In the genomic region with DNA sequence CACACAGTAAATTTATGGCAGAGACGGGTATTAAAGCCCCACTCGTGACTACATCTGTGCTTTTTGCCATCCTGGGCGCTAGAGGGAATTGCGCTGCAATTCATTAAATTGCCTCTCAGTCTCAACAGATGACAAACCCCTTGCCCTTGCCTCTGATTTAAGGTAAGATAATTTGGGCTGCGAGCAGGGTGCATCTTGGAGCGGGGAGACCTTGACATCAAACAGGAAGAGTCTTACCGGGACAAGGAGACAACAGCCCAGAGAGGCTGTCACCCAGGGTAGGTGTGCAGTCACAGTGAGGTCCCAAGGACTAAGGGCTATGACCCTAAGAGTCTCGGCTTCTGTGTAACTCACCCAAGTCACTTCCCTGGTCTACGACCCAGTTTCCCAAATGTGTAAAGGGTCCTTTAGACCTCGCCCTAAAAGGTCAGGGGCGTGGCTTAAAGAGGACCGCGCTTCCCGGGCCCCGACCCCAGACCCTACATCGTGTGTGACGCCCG, we compare ENCODE assay signal across 8 cellular contexts. TPM values are rescaled to one million over a fixed set of nuclear protein-coding genes. Genes with fewer than 3 reads are reported as not detected.
DNase-seq lines count a peak whose midpoint lies in the region; FAIRE-seq lines count a peak whose summit lies in the region.

No MANE protein-coding gene starts in this region.

- DNase-seq in GM03348 (ENCODE audit: low spot score) = peak; percentile 46
- peak; percentile 74 for DNase-seq in GM23248
- DNase-seq in NT2/D1 (ENCODE audit: low read depth, low spot score) = no peak
- DNase-seq in glomerular visceral epithelial cell (ENCODE audit: extremely low spot score) = no peak
- no peak for DNase-seq in mesenteric fat pad (ENCODE audit: low spot score)
- DNase-seq in CD1c-positive myeloid dendritic cell (ENCODE audit: extremely low spot score) = no peak

- H3K79me2 ChIP-seq in GM23248 (ENCODE audit: insufficient read depth) = peaks cover 20% of the 10 kb centered on the region

- FAIRE-seq in colon (lab: Jason Lieb, UNC) = peak; percentile 45

- H3K9me2 ChIP-seq in GM23248 (ENCODE audit: insufficient read depth) = no peaks in the 10 kb centered on the region

- H3K27me3 ChIP-seq in GM23248 (replicated peaks; ENCODE audit: insufficient read depth) = no peaks in the 10 kb centered on the region
- no peaks in the 10 kb centered on the region for H3K27me3 ChIP-seq in NT2/D1 (ENCODE audit: insufficient read depth, insufficient read length)

- peak overlapping the region; percentile 87 for H3K4me2 ChIP-seq in GM23248 (ENCODE audit: unreplicated experiment)

- peak overlapping the region; percentile 67 for H2AFZ ChIP-seq in GM23248

- WGBS in GM23248 (ENCODE audit: low coverage in 1 of 2, low lambda C conversion rate in 2 of 2, missing lambda C conversion rate in 2 of 2), 2 experiments = 8 to 9% methylated on average over 11 to 18 of the region's 18 CpGs
- 22 to 29% methylated on average over 14 to 16 of the region's 18 CpGs for WGBS in mesodermal cell (ENCODE audit: insufficient coverage in 2 of 2), 2 experiments

- in situ Hi-C loops in GM23248 (cut with MboI) = no loop called here

- H4K20me1 ChIP-seq in GM23248 (ENCODE audit: insufficient read depth) = no peaks in the 10 kb centered on the region

- peak overlapping the region; percentile 100 for H3K9ac ChIP-seq in GM23248
- H3K9ac ChIP-seq in NT2/D1 (ENCODE audit: insufficient read length, low read depth) = peak overlapping the region; percentile 85

- peaks cover 31% of the 10 kb centered on the region for H3F3A ChIP-seq in GM23248 (ENCODE audit: insufficient read depth)

- no peaks in the 10 kb centered on the region; the same call in 1 of the 2 replicates for H3K36me3 ChIP-seq in GM23248 (ENCODE audit: low read depth)
- H3K36me3 ChIP-seq in NT2/D1 (ENCODE audit: insufficient read depth, insufficient read length, low read length) = peaks cover 18% of the 10 kb centered on the region
- peaks cover 26% of the 10 kb centered on the region for H3K36me3 ChIP-seq in mesodermal cell (ENCODE audit: control insufficient read depth, insufficient read depth, low read length)

- H3K27ac ChIP-seq in GM23248 (peak overlapping the region; percentile 100), mesodermal cell (ENCODE audit: low read depth, low read length, severe bottlenecking) (peak overlapping the region; percentile 95)

- H3K4me1 ChIP-seq in GM23248 (ENCODE audit: insufficient read depth) (peaks cover 23% of the 10 kb centered on the region), NT2/D1 (ENCODE audit: insufficient read depth, insufficient read length) (no peaks in the 10 kb centered on the region), mesodermal cell (ENCODE audit: control insufficient read depth, insufficient read depth, low read length, poor library complexity, severe bottlenecking) (peaks cover 22% of the 10 kb centered on the region)

- peak overlapping the region; percentile 90 for H3K4me3 ChIP-seq in GM23248
- no peak overlapping the region for H3K4me3 ChIP-seq in NT2/D1 (ENCODE audit: insufficient read length, low read depth)
- peak overlapping the region; percentile 71 for H3K4me3 ChIP-seq in mesodermal cell (ENCODE audit: extremely low read depth, insufficient read depth, low read length, poor library complexity, severe bottlenecking)

- no peaks in the 10 kb centered on the region for H3K9me3 ChIP-seq in GM23248 (ENCODE audit: low read depth)
- no peaks in the 10 kb centered on the region for H3K9me3 ChIP-seq in NT2/D1 (ENCODE audit: insufficient read depth, low read length)
- H3K9me3 ChIP-seq in mesodermal cell (ENCODE audit: control insufficient read depth, low read length) = no peaks in the 10 kb centered on the region

RNA-seq across cellular contexts. Expression of gene TOM1, which starts 0.4 kb away (rescaled TPM):
- total RNA-seq in GM23248 (2014; rRNA removed; shearing (Covaris generic)) = 61.3 and 62.2 TPM in 2 replicates
- polyA plus RNA-seq in GM23248 (2016; fragmentation: Nextera tagmentation; extraction: Ambion mirVana) = 69.7 and 72.9 TPM in 2 replicates
- polyA plus RNA-seq in mesodermal cell (2013, experiment 1 of 2) = 21.8 TPM
- 21.7 TPM for polyA plus RNA-seq in mesodermal cell (2013, experiment 2 of 2)
- 83.2 TPM for total RNA-seq in mesenteric fat pad

RNA-seq across cellular contexts. Expression of gene HMGXB4, which starts 42.0 kb away (rescaled TPM):
- total RNA-seq in GM23248 (2014; rRNA removed; shearing (Covaris generic)) = 10.2 and 12.4 TPM in 2 replicates
- polyA plus RNA-seq in GM23248 (2016; fragmentation: Nextera tagmentation; extraction: Ambion mirVana) = 17.1 and 17.8 TPM in 2 replicates
- polyA plus RNA-seq in mesodermal cell (2013, experiment 1 of 2) = 45.3 TPM
- 42.5 TPM for polyA plus RNA-seq in mesodermal cell (2013, experiment 2 of 2)
- 14.0 TPM for total RNA-seq in mesenteric fat pad

Comparison
In these comparisons a context has a peak if more than half of its experiments do, and no peak if none do; other contexts are left out.
1. DNase-seq: peak in GM03348 (single experiment) and GM23248 (single experiment); none in NT2/D1 (single experiment), glomerular visceral epithelial cell (single experiment), mesenteric fat pad (single experiment) and CD1c-positive myeloid dendritic cell (single experiment).